28 cellular contexts compared by ENCODE assay signal in the genomic region with DNA sequence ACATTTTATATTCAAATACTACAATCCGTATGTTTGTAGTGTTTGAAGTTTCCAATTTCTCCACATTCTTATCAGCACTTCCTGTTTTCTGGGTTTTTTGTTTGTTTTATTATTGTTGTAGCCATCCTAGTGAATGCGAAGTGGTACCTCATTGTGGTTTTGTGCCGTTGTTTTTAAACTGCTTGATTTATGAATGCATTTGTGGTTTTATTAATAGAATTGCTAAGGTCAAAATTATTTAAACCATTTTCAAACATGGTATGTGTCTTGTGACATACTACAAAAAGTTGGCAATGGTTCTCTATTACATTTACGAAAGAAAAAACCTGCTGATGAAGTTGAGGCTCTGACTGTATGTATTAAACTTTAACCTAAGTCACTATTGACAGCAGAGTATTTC.
A peak's percentile ranks its signal among the peaks of the same experiment; 100 is the strongest.
DNase-seq lines count a peak whose midpoint lies in the region; ATAC-seq, FAIRE-seq and TF ChIP-seq lines count a peak whose summit lies in the region.
"Had no signal": no experiment of that assay in that cellular context is flagged by ENCODE, and none has a peak within 500 bp of the region (broad histone marks: within the 10 kb centered on the region; RNA-seq: fewer than 3 reads in every experiment).

No MANE protein-coding gene starts in this region.

- no peak overlapping the region for H3K4me2 ChIP-seq in IMR-90 (ENCODE audit: low read depth, low read length)
- H3K4me2 ChIP-seq in astrocyte (ENCODE audit: low read length): no peak overlapping the region
- H3K4me2 ChIP-seq: A549, GM23338, PC-9 had no signal

- H3K27me3 Mint-ChIP-seq in astrocyte (ENCODE audit: low read depth, unreplicated experiment): no peaks in the 10 kb centered on the region
- H3K27me3 Mint-ChIP-seq: CD4-positive, alpha-beta memory T cell had no signal

- H3K9me3 ChIP-seq in IMR-90 (ENCODE audit: control insufficient read depth, insufficient read depth, low read length) (no peaks in the 10 kb centered on the region), astrocyte (ENCODE audit: insufficient read depth, low read depth, low read length) (no peaks in the 10 kb centered on the region), testis (no peaks in the 10 kb centered on the region)
- H3K9me3 ChIP-seq: A549, HAP-1, SJSA1 had no signal

- H2BK120ac ChIP-seq in IMR-90 (ENCODE audit: low read depth, low read length): no peak overlapping the region

- ATAC-seq in IMR-90 (ENCODE audit: low read depth) (no peak), HG03039 (IDR thresholded peaks at IDR 0.05; ENCODE audit: unreplicated experiment) (no peak)
- ATAC-seq: A549, GM23338, HepG2, K562, Right ventricle myocardium inferior had no signal

- H3K9ac ChIP-seq in IMR-90 (ENCODE audit: low read depth, low read length) (no peak overlapping the region), astrocyte (ENCODE audit: low read length) (no peak overlapping the region)

- H3K27me3 ChIP-seq in IMR-90 (ENCODE audit: control insufficient read depth, insufficient read depth, low read length) (no peaks in the 10 kb centered on the region), astrocyte (ENCODE audit: insufficient read depth, low read length) (no peaks in the 10 kb centered on the region), testis (no peaks in the 10 kb centered on the region)
- H3K27me3 ChIP-seq: SJSA1 had no signal

- H3K4me1 Mint-ChIP-seq in astrocyte (ENCODE audit: low read depth, unreplicated experiment): no peaks in the 10 kb centered on the region
- H3K4me1 Mint-ChIP-seq: CD4-positive, alpha-beta memory T cell; GM23338 had no signal

- TF ChIP-seq CTCF in IMR-90 (conservative IDR thresholded peaks at IDR 0.05; ENCODE audit: low read depth, low read length) (no peak), astrocyte (IDR thresholded peaks at IDR 0.05; ENCODE audit: insufficient read depth, low read depth, low read length) (no peak), epithelial cell of esophagus (IDR thresholded peaks at IDR 0.05; ENCODE audit: insufficient read depth, low read depth, low read length, missing control alignments) (no peak), testis (IDR thresholded peaks at IDR 0.05) (no peak)

- H3K36me3 Mint-ChIP-seq in astrocyte (ENCODE audit: low read depth, unreplicated experiment): no peaks in the 10 kb centered on the region
- H3K36me3 Mint-ChIP-seq: CD4-positive, alpha-beta memory T cell had no signal

- DNase-seq in IMR-90: peak; percentile 37
- DNase-seq in astrocyte (ENCODE audit: low read depth): peak; percentile 43
- DNase-seq in epithelial cell of esophagus (ENCODE audit: low read depth): peak; percentile 2
- DNase-seq in iris pigment epithelial cell (ENCODE audit: low read depth): peak; percentile 36
- no peak for DNase-seq in testis
- DNase-seq in NCI-H1092 (lab: John Stamatoyannopoulos, UW): no peak
- DNase-seq: C1 segment of cervical spinal cord; CD4-positive, alpha-beta memory T cell; COR-L47; DMS53; HFFc6; Kasumi-1; MV-4-11; NCI-H1105 treated with DMSO at 0.1 percent for 48 hours; NCI-H2029; NCI-H446 treated with DMSO at 0.1 percent for 48 hours; NCI-H526; NCI-H82; NK-92 treated with Interleukin-12 subunit alpha and Interleukin-12 subunit beta, amount 100 ng/mL, for 24 hours; PC-9 had no signal

- H3K9me3 Mint-ChIP-seq in astrocyte (ENCODE audit: unreplicated experiment): no peaks in the 10 kb centered on the region
- H3K9me3 Mint-ChIP-seq: GM23338, HFFc6 had no signal

- H4K91ac ChIP-seq in IMR-90 (ENCODE audit: insufficient read depth, low read depth, low read length): no peak overlapping the region

- no CpG with 5 or more reads among the region's 4 CpGs for WGBS in IMR-90 (ENCODE audit: extremely low coverage in 2 of 2, insufficient read length in 1 of 2), 2 experiments
- 78 to 88% methylated on average over 4 of the region's 4 CpGs for WGBS in testis, 2 donors

- intact Hi-C loops in IMR-90 (cut with micrococcal nuclease) (loop anchor here (10.0 kb wide), 1 partner anchor 1929 kb away; no protein-coding TSS in a partner anchor), testis (cut with DNase I; ENCODE audit: low total_unique reads) (no loop called here)

- CTCF ChIA-PET in IMR-90 (lab: Yijun Ruan, JAX): no interaction called here

- H3K18ac ChIP-seq in IMR-90 (ENCODE audit: low read depth, low read length): no peak overlapping the region

- no peak overlapping the region for H4K8ac ChIP-seq in IMR-90 (ENCODE audit: low read depth in 2 of 2, low read length in 2 of 2)

- H3K4me3 ChIP-seq in IMR-90 (ENCODE audit: insufficient read depth, low read depth, low read length): no peak overlapping the region
- H3K4me3 ChIP-seq in astrocyte (ENCODE audit: insufficient read depth, low read depth, low read length): no peak overlapping the region
- no peak overlapping the region for H3K4me3 ChIP-seq in epithelial cell of esophagus (ENCODE audit: low read length)
- H3K4me3 ChIP-seq in testis: no peak overlapping the region
- H3K4me3 ChIP-seq: A549, GM23338, HAP-1, K562, PC-9, SJSA1 had no signal

- H3K4me3 Mint-ChIP-seq in astrocyte (ENCODE audit: unreplicated experiment): no peak overlapping the region
- H3K4me3 Mint-ChIP-seq: CD4-positive, alpha-beta memory T cell; GM23338; HFFc6 had no signal

- no peaks in the 10 kb centered on the region for H3K79me1 ChIP-seq in IMR-90 (ENCODE audit: low read depth in 1 of 2, low read length in 2 of 2)

- H3K36me3 ChIP-seq in IMR-90 (ENCODE audit: control insufficient read depth, insufficient read depth, low read length) (no peaks in the 10 kb centered on the region), astrocyte (ENCODE audit: insufficient read depth, low read length) (no peaks in the 10 kb centered on the region), testis (ENCODE audit: low read depth, missing control alignments) (no peaks in the 10 kb centered on the region)
- H3K36me3 ChIP-seq: HAP-1, SJSA1 had no signal

- no peaks in the 10 kb centered on the region for H3K9me1 ChIP-seq in IMR-90 (ENCODE audit: insufficient read depth, low read length)

- H3K56ac ChIP-seq in IMR-90 (ENCODE audit: extremely low read depth, insufficient read depth, low read length): no peak overlapping the region

- in situ Hi-C loops in IMR-90 (cut with MboI; ENCODE audit: low sequenced_read_pairs): no loop called here

- H2BK15ac ChIP-seq in IMR-90 (ENCODE audit: low read depth, low read length): no peak overlapping the region

- no peak overlapping the region for H2AK9ac ChIP-seq in IMR-90 (replicated peaks; ENCODE audit: low read depth, low read length, poor library complexity)

- no peak overlapping the region for H3K4ac ChIP-seq in IMR-90 (ENCODE audit: low read depth, low read length)

- H2BK5ac ChIP-seq in IMR-90 (ENCODE audit: low read depth, low read length, poor library complexity, severe bottlenecking): no peak overlapping the region

- H3K14ac ChIP-seq in IMR-90 (replicated peaks; ENCODE audit: low read depth, low read length): no peak overlapping the region

- H3K27ac Mint-ChIP-seq in astrocyte (ENCODE audit: unreplicated experiment): no peak overlapping the region
- H3K27ac Mint-ChIP-seq: CD4-positive, alpha-beta memory T cell; GM23338; HFFc6 had no signal

- TF ChIP-seq RAD21 in IMR-90 (IDR thresholded peaks at IDR 0.05; ENCODE audit: low read length): no peak

- no TSS peak for BruUV-seq in IMR-90 (replicated peaks; lab: Mats Ljungman, UMichigan)

- no peak overlapping the region for H3K23ac ChIP-seq in IMR-90 (ENCODE audit: low read depth, low read length)

- no peaks in the 10 kb centered on the region for H3K79me2 ChIP-seq in astrocyte (ENCODE audit: insufficient read depth, low read length)

- H2AFZ ChIP-seq in IMR-90 (replicated peaks; ENCODE audit: low read length, poor library complexity) (no peak overlapping the region), astrocyte (ENCODE audit: low read depth, low read length) (no peak overlapping the region)
- H2AFZ ChIP-seq: GM23338, PC-9 had no signal

- dilution Hi-C loops in IMR-90 (cut with HindIII; ENCODE audit: low sequenced_read_pairs, unreplicated experiment): no loop called here

- FAIRE-seq in astrocyte (lab: Jason Lieb, UNC): peak; percentile 13
- FAIRE-seq: HepG2, K562 had no signal

- H2BK20ac ChIP-seq in IMR-90 (ENCODE audit: low read depth, low read length): no peak overlapping the region

- POLR2A ChIA-PET in IMR-90 (lab: Charles Lee; ENCODE audit: unreplicated experiment): no interaction called here

- H3K4me1 ChIP-seq in IMR-90 (ENCODE audit: control insufficient read depth, insufficient read depth, low read length) (no peaks in the 10 kb centered on the region), astrocyte (ENCODE audit: insufficient read depth, low read length) (no peaks in the 10 kb centered on the region), testis (no peaks in the 10 kb centered on the region)
- H3K4me1 ChIP-seq: A549, HAP-1, SJSA1 had no signal

- H2AK5ac ChIP-seq in IMR-90 (ENCODE audit: low read depth, low read length): no peak overlapping the region

- H3K27ac ChIP-seq in IMR-90 (ENCODE audit: insufficient read depth, low read length): no peak overlapping the region
- H3K27ac ChIP-seq in astrocyte (ENCODE audit: low read depth, low read length): no peak overlapping the region
- no peak overlapping the region for H3K27ac ChIP-seq in testis
- H3K27ac ChIP-seq: A549, PC-9, SJSA1 had no signal

- H4K5ac ChIP-seq in IMR-90 (ENCODE audit: low read depth, low read length): no peak overlapping the region

- H4K20me1 ChIP-seq in IMR-90 (ENCODE audit: insufficient read depth, low read length) (no peaks in the 10 kb centered on the region), astrocyte (ENCODE audit: insufficient read depth, low read length) (no peaks in the 10 kb centered on the region)

- no peak for TF ChIP-seq POLR2A in IMR-90 (IDR thresholded peaks at IDR 0.05; ENCODE audit: low read depth, low read length)
- no peak for TF ChIP-seq POLR2A in testis (IDR thresholded peaks at IDR 0.05)

TF ChIP-seq in IMR-90, 13 proteins besides CTCF, POLR2A, EP300 and RAD21 (continues in another document):
- TF ChIP-seq, protein P1, sequence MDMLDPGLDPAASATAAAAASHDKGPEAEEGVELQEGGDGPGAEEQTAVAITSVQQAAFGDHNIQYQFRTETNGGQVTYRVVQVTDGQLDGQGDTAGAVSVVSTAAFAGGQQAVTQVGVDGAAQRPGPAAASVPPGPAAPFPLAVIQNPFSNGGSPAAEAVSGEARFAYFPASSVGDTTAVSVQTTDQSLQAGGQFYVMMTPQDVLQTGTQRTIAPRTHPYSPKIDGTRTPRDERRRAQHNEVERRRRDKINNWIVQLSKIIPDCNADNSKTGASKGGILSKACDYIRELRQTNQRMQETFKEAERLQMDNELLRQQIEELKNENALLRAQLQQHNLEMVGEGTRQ (IDR thresholded peaks at IDR 0.05; ENCODE audit: low read depth, low read length): no peak
- TF ChIP-seq, protein P2, sequence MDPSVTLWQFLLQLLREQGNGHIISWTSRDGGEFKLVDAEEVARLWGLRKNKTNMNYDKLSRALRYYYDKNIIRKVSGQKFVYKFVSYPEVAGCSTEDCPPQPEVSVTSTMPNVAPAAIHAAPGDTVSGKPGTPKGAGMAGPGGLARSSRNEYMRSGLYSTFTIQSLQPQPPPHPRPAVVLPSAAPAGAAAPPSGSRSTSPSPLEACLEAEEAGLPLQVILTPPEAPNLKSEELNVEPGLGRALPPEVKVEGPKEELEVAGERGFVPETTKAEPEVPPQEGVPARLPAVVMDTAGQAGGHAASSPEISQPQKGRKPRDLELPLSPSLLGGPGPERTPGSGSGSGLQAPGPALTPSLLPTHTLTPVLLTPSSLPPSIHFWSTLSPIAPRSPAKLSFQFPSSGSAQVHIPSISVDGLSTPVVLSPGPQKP (IDR thresholded peaks at IDR 0.05; ENCODE audit: borderline replicate concordance, low read depth, low read length): no peak
- TF ChIP-seq RFX5 (IDR thresholded peaks at IDR 0.05; ENCODE audit: low read depth, low read length): no peak

Comparison
In these comparisons a context has a peak if more than half of its experiments do, and no peak if none do; other contexts are left out.
1. DNase-seq: peak in IMR-90 (single experiment), astrocyte (single experiment), epithelial cell of esophagus (single experiment) and iris pigment epithelial cell (single experiment); none in testis (single experiment) and NCI-H1092 (single experiment).